Comparison of ENCODE assay signal across 15 cellular contexts in the genomic region with DNA sequence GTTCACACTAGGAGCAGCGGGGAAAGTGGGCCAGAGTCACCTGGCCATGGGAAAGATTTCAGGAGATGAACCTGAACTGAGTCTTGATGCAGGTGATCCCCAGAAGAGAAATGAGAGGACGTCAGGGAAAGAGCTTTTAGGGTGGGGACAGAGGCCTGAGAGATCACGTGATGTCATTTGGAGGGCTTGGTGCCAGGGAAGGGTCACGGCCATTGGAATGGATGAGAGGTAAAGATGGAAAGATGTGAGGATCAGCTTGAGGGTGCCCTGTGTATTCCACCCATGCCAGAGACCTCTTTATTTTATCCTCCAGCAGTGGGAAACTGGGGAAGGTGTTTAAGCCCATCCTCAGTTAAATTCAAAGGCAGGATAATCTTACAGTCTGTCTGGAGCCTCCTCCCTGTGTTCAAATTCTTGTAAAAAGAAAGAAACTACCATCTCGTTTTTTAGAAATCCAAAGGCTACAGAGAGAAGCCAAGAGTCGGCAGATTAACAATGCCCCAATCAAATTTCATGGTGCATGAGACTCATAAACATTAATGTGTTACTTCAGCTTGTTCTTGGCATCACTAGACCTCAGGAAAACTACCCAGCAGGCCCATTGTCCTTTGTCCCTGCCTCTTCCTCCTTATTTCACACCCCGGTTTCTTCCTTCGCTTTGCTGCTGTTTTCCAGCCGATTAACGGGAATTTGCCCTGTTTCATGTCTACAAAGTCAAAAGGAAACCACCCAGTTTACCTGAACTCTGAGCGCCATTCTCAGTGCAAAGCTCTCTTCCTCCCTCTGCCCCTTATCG.
DNase-seq lines count a peak whose midpoint lies in the region; ATAC-seq and TF ChIP-seq lines count a peak whose summit lies in the region.
"Had no signal": no experiment of that assay in that cellular context is flagged by ENCODE, and none has a peak within 500 bp of the region (broad histone marks: within the 10 kb centered on the region; RNA-seq: fewer than 3 reads in every experiment).

No MANE protein-coding gene starts in this region.

- no peak for ATAC-seq in natural killer cell treated with Interleukin-12 subunit alpha and Interleukin-12 subunit beta and Interleukin-15 and Interleukin-18, amount 100 ng/mL, for 72 hours
- ATAC-seq in natural killer cell (no peak), gastroesophageal sphincter (no peak)
- no peak for ATAC-seq in activated CD8-positive, alpha-beta T cell treated with anti-CD3 and anti-CD28 coated beads for 36 hours

- POLR2A ChIA-PET in activated CD8-positive, alpha-beta T cell treated with anti-CD3 and anti-CD28 coated beads for 36 hours (lab: Charles Lee): interaction anchor here (1.0 to 1.3 kb wide), 3 partner anchors 12 to 113 kb away, joined by 3 to 5 read pairs (median 3); no protein-coding TSS in a partner anchor

- H3K4me3 Mint-ChIP-seq in natural killer cell treated with Interleukin-12 subunit alpha and Interleukin-12 subunit beta and Interleukin-15 and Interleukin-18, amount 100 ng/mL, for 72 hours: no peak overlapping the region
- H3K4me3 Mint-ChIP-seq in natural killer cell: no peak overlapping the region
- H3K4me3 Mint-ChIP-seq in activated CD8-positive, alpha-beta T cell treated with anti-CD3 and anti-CD28 coated beads for 36 hours: no peak overlapping the region
- H3K4me3 Mint-ChIP-seq: B cell had no signal

- H3K4me1 ChIP-seq in gastroesophageal sphincter: peaks cover 0 to 22% (median 3%) of the 10 kb centered on the region in 3 donors
- H3K4me1 ChIP-seq: breast epithelium had no signal

- H3K4me3 ChIP-seq in gastroesophageal sphincter: no peak overlapping the region
- H3K4me3 ChIP-seq: breast epithelium, hepatocyte had no signal

- H3K36me3 ChIP-seq in gastroesophageal sphincter: no peaks in the 10 kb centered on the region
- H3K36me3 ChIP-seq: breast epithelium had no signal

- TF ChIP-seq POLR2A in gastroesophageal sphincter (IDR thresholded peaks at IDR 0.05): no peak

- TF ChIP-seq CTCF in natural killer cell (IDR thresholded peaks at IDR 0.05) (no peak), gastroesophageal sphincter (IDR thresholded peaks at IDR 0.05) (no peak)
- no peak for TF ChIP-seq CTCF in activated CD8-positive, alpha-beta T cell treated with anti-CD3 and anti-CD28 coated beads for 36 hours (IDR thresholded peaks at IDR 0.05)

- no peak for TF ChIP-seq EP300 in gastroesophageal sphincter (IDR thresholded peaks at IDR 0.05)

- H3K9me3 Mint-ChIP-seq in natural killer cell treated with Interleukin-12 subunit alpha and Interleukin-12 subunit beta and Interleukin-15 and Interleukin-18, amount 100 ng/mL, for 72 hours: peaks cover 10% of the 10 kb centered on the region
- H3K9me3 Mint-ChIP-seq in natural killer cell: no peaks in the 10 kb centered on the region
- peaks cover 17% of the 10 kb centered on the region for H3K9me3 Mint-ChIP-seq in activated CD8-positive, alpha-beta T cell treated with anti-CD3 and anti-CD28 coated beads for 36 hours

- WGBS in gastroesophageal sphincter (ENCODE audit: low coverage in 1 of 2), 2 donors: 78 to 87% methylated on average over 9 to 12 of the region's 12 CpGs

- peak overlapping the region in 3 of 4 donors; percentile 18 to 49 (median 18) for H3K27ac ChIP-seq in gastroesophageal sphincter
- H3K27ac ChIP-seq: hepatocyte, VCaP had no signal

- H3K27me3 Mint-ChIP-seq in natural killer cell treated with Interleukin-12 subunit alpha and Interleukin-12 subunit beta and Interleukin-15 and Interleukin-18, amount 100 ng/mL, for 72 hours: no peaks in the 10 kb centered on the region
- no peaks in the 10 kb centered on the region for H3K27me3 Mint-ChIP-seq in natural killer cell (ENCODE audit: low read depth in 2 of 2)
- no peaks in the 10 kb centered on the region for H3K27me3 Mint-ChIP-seq in activated CD8-positive, alpha-beta T cell treated with anti-CD3 and anti-CD28 coated beads for 36 hours
- H3K27me3 Mint-ChIP-seq: B cell had no signal

- H3K9me3 ChIP-seq in gastroesophageal sphincter: no peaks in the 10 kb centered on the region
- H3K9me3 ChIP-seq: breast epithelium had no signal

- CTCF ChIA-PET in activated CD8-positive, alpha-beta T cell treated with anti-CD3 and anti-CD28 coated beads for 36 hours (lab: Charles Lee): interaction anchor here (1.2 to 2.3 kb wide), 2 partner anchors 12 to 35 kb away, joined by 5 to 20 read pairs; no protein-coding TSS in a partner anchor

- DNase-seq in natural killer cell treated with Interleukin-12 subunit alpha and Interleukin-12 subunit beta and Interleukin-15 and Interleukin-18, amount 100 ng/mL, for 72 hours (ENCODE audit: low spot score): no peak
- no peak for DNase-seq in natural killer cell
- no peak for DNase-seq in activated CD8-positive, alpha-beta T cell treated with anti-CD3 and anti-CD28 coated beads for 36 hours
- no peak for DNase-seq in KG1 (lab: John Stamatoyannopoulos, UW)
- DNase-seq in kidney tubule cell (ENCODE audit: low spot score): no peak
- DNase-seq in T-helper 9 cell: no peak
- DNase-seq: DMS153, NCI-H1694 treated with DMSO at 0.1 percent for 48 hours, NCI-H226, nucleus accumbens had no signal

- intact Hi-C loops in natural killer cell (cut with micrococcal nuclease): no loop called here
- intact Hi-C loops in activated CD8-positive, alpha-beta T cell treated with anti-CD3 and anti-CD28 coated beads for 36 hours (cut with micrococcal nuclease): no loop called here

- no peaks in the 10 kb centered on the region for H3K27me3 ChIP-seq in gastroesophageal sphincter
- H3K27me3 ChIP-seq: breast epithelium, hepatocyte had no signal

- H3K4me1 Mint-ChIP-seq in natural killer cell treated with Interleukin-12 subunit alpha and Interleukin-12 subunit beta and Interleukin-15 and Interleukin-18, amount 100 ng/mL, for 72 hours (ENCODE audit: low read depth in 2 of 2): peaks cover 72 to 78% of the 10 kb centered on the region in 2 donors
- H3K4me1 Mint-ChIP-seq in natural killer cell: peaks cover 65% of the 10 kb centered on the region in 2 donors
- H3K4me1 Mint-ChIP-seq in activated CD8-positive, alpha-beta T cell treated with anti-CD3 and anti-CD28 coated beads for 36 hours (ENCODE audit: low read depth): peaks cover 85% of the 10 kb centered on the region

- H3K36me3 Mint-ChIP-seq in natural killer cell treated with Interleukin-12 subunit alpha and Interleukin-12 subunit beta and Interleukin-15 and Interleukin-18, amount 100 ng/mL, for 72 hours: peaks cover 14% of the 10 kb centered on the region
- no peaks in the 10 kb centered on the region for H3K36me3 Mint-ChIP-seq in natural killer cell
- peaks cover 58% of the 10 kb centered on the region for H3K36me3 Mint-ChIP-seq in activated CD8-positive, alpha-beta T cell treated with anti-CD3 and anti-CD28 coated beads for 36 hours (ENCODE audit: low read depth)

- H3K27ac Mint-ChIP-seq in natural killer cell treated with Interleukin-12 subunit alpha and Interleukin-12 subunit beta and Interleukin-15 and Interleukin-18, amount 100 ng/mL, for 72 hours: peak overlapping the region; percentile 10 to 91
- no peak overlapping the region for H3K27ac Mint-ChIP-seq in natural killer cell
- H3K27ac Mint-ChIP-seq in activated CD8-positive, alpha-beta T cell treated with anti-CD3 and anti-CD28 coated beads for 36 hours: peak overlapping the region; percentile 55
- H3K27ac Mint-ChIP-seq: B cell had no signal

Comparison
In these comparisons a context has a peak if more than half of its experiments do, and no peak if none do; other contexts are left out.
1. H3K27ac Mint-ChIP-seq: peak in natural killer cell treated with Interleukin-12 subunit alpha and Interleukin-12 subunit beta and Interleukin-15 and Interleukin-18, amount 100 ng/mL, for 72 hours (2 of 2) and activated CD8-positive, alpha-beta T cell treated with anti-CD3 and anti-CD28 coated beads for 36 hours (single experiment); none in natural killer cell (0 of 2).